19 cellular contexts compared by ENCODE assay signal in genomic region chr4:135204311-135204710, GRCh38.
DNase-seq lines count a peak whose midpoint lies in the region; TF ChIP-seq lines count a peak whose summit lies in the region.
"Had no signal": no experiment of that assay in that cellular context is flagged by ENCODE, and none has a peak within 500 bp of the region (broad histone marks: within the 10 kb centered on the region; RNA-seq: fewer than 3 reads in every experiment).

No MANE protein-coding gene starts in this region.

- H3K4me3 Mint-ChIP-seq in endodermal cell, result no peak overlapping the region
- H3K4me3 Mint-ChIP-seq in neural progenitor cell, result no peak overlapping the region
- H3K4me3 Mint-ChIP-seq: B cell; CD4-positive, CD25-positive, alpha-beta regulatory T cell; CD8-positive, alpha-beta T cell had no signal

- H3K79me2 ChIP-seq in neural progenitor cell (ENCODE audit: low read depth), result no peaks in the 10 kb centered on the region

- no peak overlapping the region for H3K4me2 ChIP-seq in neural progenitor cell
- H3K4me2 ChIP-seq: BLaER1 had no signal

- H3K27me3 ChIP-seq in endodermal cell (ENCODE audit: control insufficient read depth, insufficient read depth, low read length, poor library complexity, severe bottlenecking), result no peaks in the 10 kb centered on the region
- no peaks in the 10 kb centered on the region for H3K27me3 ChIP-seq in neural progenitor cell
- H3K27me3 ChIP-seq: BLaER1 had no signal

- H3K27ac ChIP-seq in endodermal cell (ENCODE audit: low read depth, low read length) (no peak overlapping the region), neural progenitor cell (no peak overlapping the region)
- H3K27ac ChIP-seq: 22Rv1, BLaER1, C4-2B had no signal

- H3K36me3 ChIP-seq in endodermal cell (ENCODE audit: control insufficient read depth, insufficient read depth, low read length) (no peaks in the 10 kb centered on the region), neural progenitor cell (no peaks in the 10 kb centered on the region)
- H3K36me3 ChIP-seq: BLaER1 had no signal

- DNase-seq in ELF-1 (ENCODE audit: low read depth, low spot score) (peak; percentile 30), endodermal cell (peak; percentile 13), neural progenitor cell (ENCODE audit: low spot score) (peak; percentile 31), HK-2 (ENCODE audit: unreplicated experiment) (no peak), NCI-H82 treated with DMSO at 0.1 percent for 48 hours (lab: John Stamatoyannopoulos, UW; ENCODE audit: unreplicated experiment) (no peak)
- DNase-seq in activated CD4-positive, alpha-beta T cell treated with anti-CD3 and anti-CD28 coated beads for 1 hour, result no peak
- DNase-seq: Caco-2; CD4-positive, CD25-positive, alpha-beta regulatory T cell; CD8-positive, alpha-beta T cell; DMS153; DND-41; GDM1; GOT3; HCEC 1CT had no signal

- 82% methylated on average over 3 of the region's 3 CpGs; no CpG with 5 or more reads in 1 of the 2 experiments for WGBS in endodermal cell (ENCODE audit: insufficient coverage in 1 of 2, insufficient read length in 1 of 2), 2 experiments

- no peaks in the 10 kb centered on the region for H3K9me3 ChIP-seq in endodermal cell (ENCODE audit: control insufficient read depth, low read length)
- no peaks in the 10 kb centered on the region for H3K9me3 ChIP-seq in neural progenitor cell (ENCODE audit: low read depth)
- H3K9me3 ChIP-seq: BLaER1, Caco-2 had no signal

- no peak overlapping the region for H3K9ac ChIP-seq in endodermal cell (ENCODE audit: extremely low read depth, low read length, poor library complexity, severe bottlenecking)
- H3K9ac ChIP-seq in neural progenitor cell, result no peak overlapping the region
- H3K9ac ChIP-seq: BLaER1 had no signal

- no peaks in the 10 kb centered on the region for H3K4me1 ChIP-seq in endodermal cell (ENCODE audit: control insufficient read depth, insufficient read depth, low read length)
- no peaks in the 10 kb centered on the region for H3K4me1 ChIP-seq in neural progenitor cell
- H3K4me1 ChIP-seq: BLaER1 had no signal

- TF ChIP-seq CTCF in endodermal cell (conservative IDR thresholded peaks at IDR 0.05) (no peak), neural progenitor cell (IDR thresholded peaks at IDR 0.05) (no peak)

- H3K27me3 Mint-ChIP-seq in endodermal cell (ENCODE audit: insufficient read depth) (no peaks in the 10 kb centered on the region), neural progenitor cell (ENCODE audit: insufficient read depth, low read depth) (no peaks in the 10 kb centered on the region)
- H3K27me3 Mint-ChIP-seq: B cell; CD4-positive, CD25-positive, alpha-beta regulatory T cell had no signal

- no peak overlapping the region for H3K27ac Mint-ChIP-seq in endodermal cell
- H3K27ac Mint-ChIP-seq in neural progenitor cell, result no peak overlapping the region
- H3K27ac Mint-ChIP-seq: B cell; CD4-positive, CD25-positive, alpha-beta regulatory T cell; CD8-positive, alpha-beta T cell had no signal

- H3K4me1 Mint-ChIP-seq in endodermal cell, result no peaks in the 10 kb centered on the region
- peaks cover 3% of the 10 kb centered on the region for H3K4me1 Mint-ChIP-seq in neural progenitor cell
- H3K4me1 Mint-ChIP-seq: B cell; CD4-positive, CD25-positive, alpha-beta regulatory T cell had no signal

- H3K9me3 Mint-ChIP-seq in endodermal cell, result no peaks in the 10 kb centered on the region
- H3K9me3 Mint-ChIP-seq in neural progenitor cell, result no peaks in the 10 kb centered on the region

- H3K4me3 ChIP-seq in endodermal cell (ENCODE audit: low read length), result no peak overlapping the region
- H3K4me3 ChIP-seq in neural progenitor cell, result no peak overlapping the region
- H3K4me3 ChIP-seq: BLaER1, GM12878 had no signal

- H3K36me3 Mint-ChIP-seq in endodermal cell (ENCODE audit: low read depth) (no peaks in the 10 kb centered on the region), neural progenitor cell (no peaks in the 10 kb centered on the region)
- H3K36me3 Mint-ChIP-seq: CD4-positive, CD25-positive, alpha-beta regulatory T cell; CD8-positive, alpha-beta T cell had no signal

- H3F3A ChIP-seq in neural progenitor cell (ENCODE audit: low read depth), result no peaks in the 10 kb centered on the region

- no peak overlapping the region for H2AFZ ChIP-seq in neural progenitor cell (replicated peaks)

- no peaks in the 10 kb centered on the region for H4K20me1 ChIP-seq in neural progenitor cell (ENCODE audit: low read depth)
- H4K20me1 ChIP-seq: BLaER1 had no signal

Comparison
In these comparisons a context has a peak if more than half of its experiments do, and no peak if none do; other contexts are left out.
1. DNase-seq: peak in ELF-1 (single experiment), endodermal cell (single experiment) and neural progenitor cell (single experiment); none in activated CD4-positive, alpha-beta T cell treated with anti-CD3 and anti-CD28 coated beads for 1 hour (single experiment), HK-2 (single experiment) and NCI-H82 treated with DMSO at 0.1 percent for 48 hours (single experiment).